In genomic region chr17:18332909-18333489, GRCh38 we compare ENCODE assay signal across 31 cellular contexts. TPM values are rescaled to one million over a fixed set of nuclear protein-coding genes. Genes with fewer than 3 reads are reported as not detected.
DNase-seq lines count a peak whose midpoint lies in the region; ATAC-seq, FAIRE-seq and TF ChIP-seq lines count a peak whose summit lies in the region.
"Had no signal": no experiment of that assay in that cellular context is flagged by ENCODE, and none has a peak within 500 bp of the region (broad histone marks: within the 10 kb centered on the region; RNA-seq: fewer than 3 reads in every experiment).

No MANE protein-coding gene starts in this region.

- CTCF ChIA-PET in activated naive CD4-positive, alpha-beta T cell treated with anti-CD3 and anti-CD28 coated beads, Interleukin-2, amount 10 ng/mL, durations not matched to agents 7 days and 5 days (lab: Charles Lee) = interaction anchor here (1.0 kb wide), 1 partner anchor 25 kb away, joined by 3 read pairs; no protein-coding TSS in a partner anchor
- CTCF ChIA-PET in MCF 10A (lab: Yijun Ruan, JAX) = interaction anchor here (0.6 kb wide), 1 partner anchor 1318 kb away, joined by 3 read pairs; no protein-coding TSS in a partner anchor

- no peak overlapping the region for H3K4me3 Mint-ChIP-seq in activated naive CD4-positive, alpha-beta T cell treated with anti-CD3 and anti-CD28 coated beads, Interleukin-2, amount 10 ng/mL, durations not matched to agents 7 days and 5 days
- H3K4me3 Mint-ChIP-seq in central memory CD8-positive, alpha-beta T cell = no peak overlapping the region
- no peak overlapping the region for H3K4me3 Mint-ChIP-seq in MCF 10A (ENCODE audit: unreplicated experiment)
- H3K4me3 Mint-ChIP-seq: natural killer cell treated with Interleukin-12 subunit alpha and Interleukin-12 subunit beta and Interleukin-15 and Interleukin-18, amount 100 ng/mL, for 72 hours; WTC11 had no signal

- H3K36me3 ChIP-seq in small intestine (ENCODE audit: control insufficient read depth in 2 of 2, insufficient read depth in 2 of 2, low read length in 2 of 2) = peaks cover 0 to 18% of the 10 kb centered on the region in 2 donors
- H3K36me3 ChIP-seq: ovary had no signal

- H3K4me3 ChIP-seq in small intestine (ENCODE audit: low read depth in 1 of 2, low read length in 2 of 2) = no peak overlapping the region
- H3K4me3 ChIP-seq: BLaER1 treated with 17β-estradiol and CSF1 and Interleukin-3, amounts not matched to agents 10 nM and 100 nM; coronary artery; heart right ventricle; lower lobe of right lung; ovary had no signal

- H3K27me3 ChIP-seq in small intestine (ENCODE audit: control insufficient read depth in 2 of 2, insufficient read depth in 2 of 2, low read length in 2 of 2) = no peaks in the 10 kb centered on the region
- H3K27me3 ChIP-seq: BLaER1 treated with 17β-estradiol and CSF1 and Interleukin-3, amounts not matched to agents 10 nM and 100 nM; heart right ventricle; ovary had no signal

- POLR2A ChIA-PET in MCF 10A (lab: Yijun Ruan, JAX) = interaction anchor here (2.8 kb wide), 1 partner anchor 12 kb away, joined by 7 read pairs; no protein-coding TSS in a partner anchor

- H3K27me3 Mint-ChIP-seq in activated naive CD4-positive, alpha-beta T cell treated with anti-CD3 and anti-CD28 coated beads, Interleukin-2, amount 10 ng/mL, durations not matched to agents 7 days and 5 days = no peaks in the 10 kb centered on the region
- H3K27me3 Mint-ChIP-seq in central memory CD8-positive, alpha-beta T cell = no peaks in the 10 kb centered on the region
- no peaks in the 10 kb centered on the region for H3K27me3 Mint-ChIP-seq in MCF 10A (ENCODE audit: insufficient read depth, unreplicated experiment)
- H3K27me3 Mint-ChIP-seq: effector memory CD8-positive, alpha-beta T cell; natural killer cell treated with Interleukin-12 subunit alpha and Interleukin-12 subunit beta and Interleukin-15 and Interleukin-18, amount 100 ng/mL, for 72 hours had no signal

- no peak for ATAC-seq in central memory CD8-positive, alpha-beta T cell (replicated peaks; ENCODE audit: extremely low read depth, poor library complexity, severe bottlenecking)
- ATAC-seq: WTC11 had no signal

- BruUV-seq in MCF 10A (replicated peaks; lab: Mats Ljungman, UMichigan) = no TSS peak

- intact Hi-C loops in MCF 10A (cut with micrococcal nuclease) = no loop called here

- peaks cover 30% of the 10 kb centered on the region for H3K36me3 Mint-ChIP-seq in activated naive CD4-positive, alpha-beta T cell treated with anti-CD3 and anti-CD28 coated beads, Interleukin-2, amount 10 ng/mL, durations not matched to agents 7 days and 5 days
- H3K36me3 Mint-ChIP-seq in central memory CD8-positive, alpha-beta T cell (ENCODE audit: insufficient read depth) = peaks cover 22% of the 10 kb centered on the region
- H3K36me3 Mint-ChIP-seq in MCF 10A (ENCODE audit: insufficient read depth, unreplicated experiment) = peaks cover 72% of the 10 kb centered on the region
- H3K36me3 Mint-ChIP-seq: natural killer cell treated with Interleukin-12 subunit alpha and Interleukin-12 subunit beta and Interleukin-15 and Interleukin-18, amount 100 ng/mL, for 72 hours had no signal

- peaks cover 9% of the 10 kb centered on the region for H3K4me1 Mint-ChIP-seq in activated naive CD4-positive, alpha-beta T cell treated with anti-CD3 and anti-CD28 coated beads, Interleukin-2, amount 10 ng/mL, durations not matched to agents 7 days and 5 days
- H3K4me1 Mint-ChIP-seq in central memory CD8-positive, alpha-beta T cell = peaks cover 11% of the 10 kb centered on the region
- H3K4me1 Mint-ChIP-seq in MCF 10A (ENCODE audit: insufficient read depth, unreplicated experiment) = no peaks in the 10 kb centered on the region
- H3K4me1 Mint-ChIP-seq: WTC11 had no signal

- H3K4me1 ChIP-seq in small intestine (ENCODE audit: control insufficient read depth in 2 of 2, insufficient read depth in 1 of 2, low read depth in 1 of 2, low read length in 1 of 2) = no peaks in the 10 kb centered on the region
- H3K4me1 ChIP-seq: BLaER1 treated with 17β-estradiol and CSF1 and Interleukin-3, amounts not matched to agents 10 nM and 100 nM; heart right ventricle; lower lobe of right lung had no signal

- H3K9me3 Mint-ChIP-seq in activated naive CD4-positive, alpha-beta T cell treated with anti-CD3 and anti-CD28 coated beads, Interleukin-2, amount 10 ng/mL, durations not matched to agents 7 days and 5 days = no peaks in the 10 kb centered on the region
- H3K9me3 Mint-ChIP-seq in central memory CD8-positive, alpha-beta T cell = no peaks in the 10 kb centered on the region
- no peaks in the 10 kb centered on the region for H3K9me3 Mint-ChIP-seq in MCF 10A (ENCODE audit: unreplicated experiment)
- H3K9me3 Mint-ChIP-seq: effector memory CD8-positive, alpha-beta T cell; natural killer cell treated with Interleukin-12 subunit alpha and Interleukin-12 subunit beta and Interleukin-15 and Interleukin-18, amount 100 ng/mL, for 72 hours had no signal

- no peak overlapping the region for H3K27ac ChIP-seq in small intestine (ENCODE audit: low read depth in 1 of 2, low read length in 1 of 2)
- H3K27ac ChIP-seq: BLaER1 treated with 17β-estradiol and CSF1 and Interleukin-3, amounts not matched to agents 10 nM and 100 nM; coronary artery; heart right ventricle; lower lobe of right lung; ovary had no signal

- no peak for TF ChIP-seq POLR2A in H54 (IDR thresholded peaks at IDR 0.05; ENCODE audit: low read depth, low read length)

- DNase-seq in activated naive CD4-positive, alpha-beta T cell treated with anti-CD3 and anti-CD28 coated beads, Interleukin-2, amount 10 ng/mL, durations not matched to agents 7 days and 5 days = no peak
- DNase-seq in activated naive CD4-positive, alpha-beta T cell (lab: John Stamatoyannopoulos, UW) = no peak
- peak; percentile 39 for DNase-seq in HCEC 1CT
- DNase-seq in central memory CD8-positive, alpha-beta T cell (ENCODE audit: low spot score in 2 of 2) = no peak
- peak; percentile 16 for DNase-seq in small intestine
- no peak for DNase-seq in MCF 10A (ENCODE audit: unreplicated experiment)
- no peak for DNase-seq in H54 (ENCODE audit: insufficient read length, low spot score)
- no peak for DNase-seq in cerebellar cortex (ENCODE audit: low spot score)
- DNase-seq: activated CD4-positive, alpha-beta T cell treated with anti-CD3 and anti-CD28 coated beads, Interleukin-2, amount 50 U/mL, for 4 hours; activated gamma-delta T cell treated with Interleukin-2 at 50 U/mL for 16 hours; COR-L47; DMS53; effector memory CD8-positive, alpha-beta T cell; erythroblast; foreskin melanocyte; heart right ventricle; lower lobe of right lung; NCI-H1694; ovary; stimulated activated CD4-positive, alpha-beta T cell treated with anti-CD3 and anti-CD28 coated beads, Interleukin-2, amount 100 ng/mL, for 24 hours; T-helper 9 cell had no signal

- 65 to 91% (median 84%) methylated on average over 4 of the region's 4 CpGs for WGBS in small intestine, 3 donors

- peak overlapping the region; percentile 45 for H3K27ac Mint-ChIP-seq in activated naive CD4-positive, alpha-beta T cell treated with anti-CD3 and anti-CD28 coated beads, Interleukin-2, amount 10 ng/mL, durations not matched to agents 7 days and 5 days
- peak overlapping the region; percentile 79 for H3K27ac Mint-ChIP-seq in central memory CD8-positive, alpha-beta T cell (ENCODE audit: low read depth)
- H3K27ac Mint-ChIP-seq in MCF 10A (ENCODE audit: low read depth, unreplicated experiment) = no peak overlapping the region
- H3K27ac Mint-ChIP-seq: WTC11 had no signal

- FAIRE-seq in small intestine (lab: Jason Lieb, UNC) = no peak
- no peak for FAIRE-seq in H54 (lab: Jason Lieb, UNC)
- FAIRE-seq: bronchial epithelial cell, GM18507 had no signal

- H3K9me3 ChIP-seq in small intestine (ENCODE audit: control insufficient read depth, low read depth) = no peaks in the 10 kb centered on the region
- H3K9me3 ChIP-seq: heart right ventricle, lower lobe of right lung, ovary had no signal

- no peak for TF ChIP-seq CTCF in MCF 10A (IDR thresholded peaks at IDR 0.05; ENCODE audit: unreplicated experiment)

RNA-seq across cellular contexts. Expression of gene SMCR8, which starts 17.9 kb away (rescaled TPM):
- 1 to 10 TPM; 3.4 to 9.1 (median 4.1) TPM for polyA plus RNA-seq in small intestine
- total RNA-seq in MCF 10A (2022) = 10.9 and 16.8 TPM in 2 replicates

RNA-seq across cellular contexts. Expression of gene TOP3A, which starts 18.2 kb away (rescaled TPM):
- polyA plus RNA-seq in small intestine = 10 to 100 TPM in 2 of 3 donors, 1 to 10 TPM in 1; 8.1 to 17.0 (median 14.1) TPM
- 32.5 and 35.3 TPM in 2 replicates for total RNA-seq in MCF 10A (2022)

RNA-seq across cellular contexts. Expression of gene SHMT1, which starts 30.4 kb away (rescaled TPM):
- 100 to 1,000 TPM in 1 of 3 donors, 10 to 100 TPM in 2; 62.1 to 202 (median 88.6) TPM for polyA plus RNA-seq in small intestine
- total RNA-seq in MCF 10A (2022) = 17.0 and 23.0 TPM in 2 replicates

RNA-seq across cellular contexts. Expression of gene EVPLL, which starts 44.6 kb away (rescaled TPM):
- under 1 TPM in 2 of 3 donors, not detected in 1; 0.54 to 0.67 TPM for polyA plus RNA-seq in small intestine
- total RNA-seq in MCF 10A (2022) = 0.70 and 0.88 TPM in 2 replicates
- total RNA-seq: heart right ventricle; LHCN-M2; mononuclear cell; natural killer cell treated with Interleukin-12 subunit alpha and Interleukin-12 subunit beta and Interleukin-15 and Interleukin-18, amount 100 ng/mL, for 72 hours; NCI-H460; OCI-LY7; ovary; WTC11 had no signal
- polyA plus RNA-seq: ovary had no signal

Comparison
In these comparisons a context has a peak if more than half of its experiments do, and no peak if none do; other contexts are left out.
1. DNase-seq: peak in HCEC 1CT (single experiment) and small intestine (single experiment); none in activated naive CD4-positive, alpha-beta T cell treated with anti-CD3 and anti-CD28 coated beads, Interleukin-2, amount 10 ng/mL, durations not matched to agents 7 days and 5 days (single experiment), activated naive CD4-positive, alpha-beta T cell (0 of 4), central memory CD8-positive, alpha-beta T cell (0 of 2), MCF 10A (single experiment), H54 (single experiment) and cerebellar cortex (single experiment).